ENCODE assay signal across 19 cellular contexts in the genomic region with DNA sequence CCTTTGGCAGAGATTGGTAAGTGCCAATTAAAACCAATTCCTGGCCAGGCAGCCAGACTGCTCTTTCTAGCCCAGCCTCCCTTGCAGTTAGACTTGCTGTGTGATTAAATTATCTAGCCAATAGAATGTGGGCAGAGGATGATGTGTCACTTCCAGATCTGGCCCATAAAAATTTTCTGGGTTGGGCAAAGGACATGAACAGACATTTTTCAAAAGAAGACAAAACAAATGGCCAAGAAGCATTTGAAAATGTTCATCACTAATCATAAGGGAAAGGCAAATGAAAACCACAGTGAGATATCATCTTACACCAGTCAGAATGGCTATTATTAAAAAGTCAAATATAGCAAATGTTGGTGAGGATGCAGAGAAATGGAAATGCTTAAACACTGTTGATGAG.
DNase-seq lines count a peak whose midpoint lies in the region; ATAC-seq and TF ChIP-seq lines count a peak whose summit lies in the region.
"Had no signal": no experiment of that assay in that cellular context is flagged by ENCODE, and none has a peak within 500 bp of the region (broad histone marks: within the 10 kb centered on the region; RNA-seq: fewer than 3 reads in every experiment).

No MANE protein-coding gene starts in this region.

- H4K91ac ChIP-seq in trophoblast cell (ENCODE audit: low read depth, low read length) = no peak overlapping the region

- TF ChIP-seq POLR2A in breast epithelium (IDR thresholded peaks at IDR 0.05) = no peak

- dilution Hi-C loops in mammary epithelial cell (cut with HindIII; ENCODE audit: low sequenced_read_pairs) = no loop called here

- intact Hi-C loops in mammary epithelial cell (cut with micrococcal nuclease) (loop anchor here (2.0 to 5.0 kb wide), 2 partner anchors 72 to 218 kb away; a partner anchor contains a TSS), breast epithelium (cut with DNase I; ENCODE audit: low total_unique reads) (no loop called here), PC-3 (cut with micrococcal nuclease) (loop anchor here (2.0 kb wide), 1 partner anchor 222 kb away; no protein-coding TSS in a partner anchor)

- POLR2A ChIA-PET in PC-3 (lab: Charles Lee; ENCODE audit: unreplicated experiment) = no interaction called here

- peak; percentile 42 for DNase-seq in mammary epithelial cell
- DNase-seq in breast epithelium (ENCODE audit: low spot score in 2 of 2) = no peak
- peak; percentile 75 for DNase-seq in PC-3
- DNase-seq in fibroblast of mammary gland (ENCODE audit: low read depth) = peak; percentile 17
- no peak for DNase-seq in trophoblast cell
- DNase-seq: BE2C; CD4-positive, alpha-beta memory T cell; EL; GOT3; MV-4-11; NCI-H1417 treated with DMSO at 0.1 percent for 48 hours; NCI-H187 treated with DMSO at 0.1 percent for 48 hours; NCI-H345; NCI-H526; SHP77 had no signal

- no peak overlapping the region for H3K4me3 ChIP-seq in mammary epithelial cell (replicated peaks in 1 of 3; ENCODE audit: insufficient read depth in 1 of 3, low read depth in 2 of 3, low read length in 3 of 3)
- no peak overlapping the region for H3K4me3 ChIP-seq in breast epithelium
- no peak overlapping the region for H3K4me3 ChIP-seq in PC-3 (ENCODE audit: low read length)
- no peak overlapping the region for H3K4me3 ChIP-seq in fibroblast of mammary gland (ENCODE audit: control insufficient read depth, low read depth, low read length)
- no peak overlapping the region for H3K4me3 ChIP-seq in trophoblast cell (ENCODE audit: low read depth, low read length)
- H3K4me3 ChIP-seq: SK-N-MC had no signal

- H3K79me2 ChIP-seq in mammary epithelial cell (ENCODE audit: insufficient read depth, low read length) (no peaks in the 10 kb centered on the region), PC-3 (ENCODE audit: low read length) (no peaks in the 10 kb centered on the region), trophoblast cell (ENCODE audit: control insufficient read depth, insufficient read depth, low read length, poor library complexity) (no peaks in the 10 kb centered on the region)

- H3K79me1 ChIP-seq in trophoblast cell (ENCODE audit: low read length) = no peaks in the 10 kb centered on the region

- no peak overlapping the region for H3K14ac ChIP-seq in trophoblast cell (ENCODE audit: low read length)

- no peaks in the 10 kb centered on the region for H3K36me3 ChIP-seq in mammary epithelial cell (ENCODE audit: insufficient read depth, low read length)
- H3K36me3 ChIP-seq in breast epithelium = no peaks in the 10 kb centered on the region
- H3K36me3 ChIP-seq in PC-3 (ENCODE audit: low read depth, low read length) = no peaks in the 10 kb centered on the region
- H3K36me3 ChIP-seq in trophoblast cell (ENCODE audit: control insufficient read depth in 1 of 2, insufficient read depth in 2 of 2, low read length in 2 of 2) = no peaks in the 10 kb centered on the region
- H3K36me3 ChIP-seq: BE2C had no signal

- H2AFZ ChIP-seq in mammary epithelial cell (ENCODE audit: low read depth, low read length) = no peak overlapping the region
- no peak overlapping the region for H2AFZ ChIP-seq in PC-3 (ENCODE audit: low read length)
- H2AFZ ChIP-seq in trophoblast cell (ENCODE audit: insufficient read depth, low read length, poor library complexity) = no peak overlapping the region

- H3K4me1 ChIP-seq in mammary epithelial cell (ENCODE audit: insufficient read depth, low read length) (peaks cover 20% of the 10 kb centered on the region), breast epithelium (no peaks in the 10 kb centered on the region), PC-3 (ENCODE audit: insufficient read depth, low read length) (peaks cover 26% of the 10 kb centered on the region), trophoblast cell (ENCODE audit: control insufficient read depth in 1 of 2, insufficient read depth in 2 of 2, low read length in 2 of 2) (no peaks in the 10 kb centered on the region)

- no peak overlapping the region for H2BK120ac ChIP-seq in trophoblast cell (ENCODE audit: insufficient read depth, low read length, poor library complexity)

- no peaks in the 10 kb centered on the region for H3K9me2 ChIP-seq in PC-3 (replicated peaks; ENCODE audit: low read length)

- H3K18ac ChIP-seq in trophoblast cell (ENCODE audit: low read length) = no peak overlapping the region

- in situ Hi-C loops in mammary epithelial cell (cut with MboI; ENCODE audit: low sequenced_read_pairs in 2 of 2) = no loop called here

- no peak overlapping the region for H4K8ac ChIP-seq in trophoblast cell (ENCODE audit: low read depth, low read length)

- no peaks in the 10 kb centered on the region for H3K27me3 ChIP-seq in mammary epithelial cell (ENCODE audit: insufficient read depth, low read length)
- H3K27me3 ChIP-seq in breast epithelium = no peaks in the 10 kb centered on the region
- no peaks in the 10 kb centered on the region for H3K27me3 ChIP-seq in PC-3 (ENCODE audit: low read length)
- H3K27me3 ChIP-seq in trophoblast cell (ENCODE audit: insufficient read depth, low read length) = no peaks in the 10 kb centered on the region
- H3K27me3 ChIP-seq: BE2C had no signal

- CTCF ChIA-PET in mammary epithelial cell (lab: Charles Lee; ENCODE audit: low non-redundant PET) (no interaction called here), PC-3 (lab: Charles Lee) (no interaction called here)

- H3F3A ChIP-seq in PC-3 (ENCODE audit: low read length, unreplicated experiment) = peaks cover 6% of the 10 kb centered on the region

- H3K27ac ChIP-seq in mammary epithelial cell (ENCODE audit: insufficient read depth, low read depth, low read length) = no peak overlapping the region
- H3K27ac ChIP-seq in breast epithelium = no peak overlapping the region
- H3K27ac ChIP-seq in PC-3 (ENCODE audit: low read length) = peak overlapping the region; percentile 97
- H3K27ac ChIP-seq in trophoblast cell (ENCODE audit: low read depth, low read length) = no peak overlapping the region
- H3K27ac ChIP-seq: SK-N-MC had no signal

- no peak overlapping the region for H2BK12ac ChIP-seq in trophoblast cell (ENCODE audit: low read length)

- H3K4ac ChIP-seq in trophoblast cell (ENCODE audit: low read depth, low read length) = no peak overlapping the region

- H4K20me1 ChIP-seq in mammary epithelial cell (ENCODE audit: insufficient read depth, low read length) (no peaks in the 10 kb centered on the region), PC-3 (ENCODE audit: low read length) (no peaks in the 10 kb centered on the region)

- no peak overlapping the region for H2BK5ac ChIP-seq in trophoblast cell (ENCODE audit: low read depth, low read length, poor library complexity)

- H3K23ac ChIP-seq in trophoblast cell (ENCODE audit: low read length) = no peak overlapping the region

- H4K12ac ChIP-seq in trophoblast cell (ENCODE audit: low read depth, low read length) = no peak overlapping the region

- H2AK5ac ChIP-seq in trophoblast cell (ENCODE audit: low read length) = no peak overlapping the region

- no peak overlapping the region for H3K4me2 ChIP-seq in mammary epithelial cell (ENCODE audit: insufficient read depth, low read depth, low read length)
- peak overlapping the region; percentile 62 for H3K4me2 ChIP-seq in PC-3 (ENCODE audit: low read length)
- no peak overlapping the region for H3K4me2 ChIP-seq in trophoblast cell (ENCODE audit: low read length)

- H3K9ac ChIP-seq in mammary epithelial cell (ENCODE audit: insufficient read depth, low read length) = no peak overlapping the region
- H3K9ac ChIP-seq in PC-3 (ENCODE audit: low read length) = no peak overlapping the region
- no peak overlapping the region for H3K9ac ChIP-seq in trophoblast cell (ENCODE audit: low read length)

- BruUV-seq in mammary epithelial cell (replicated peaks; lab: Mats Ljungman, UMichigan) (no TSS peak), PC-3 (replicated peaks; lab: Mats Ljungman, UMichigan) (no TSS peak)

- H3K9me3 ChIP-seq in mammary epithelial cell (replicated peaks; ENCODE audit: insufficient read depth, low read length) (peaks cover 3% of the 10 kb centered on the region), breast epithelium (no peaks in the 10 kb centered on the region), PC-3 (ENCODE audit: low read length) (no peaks in the 10 kb centered on the region), trophoblast cell (ENCODE audit: insufficient read depth, low read depth, low read length) (no peaks in the 10 kb centered on the region)
- H3K9me3 ChIP-seq: BE2C had no signal

- TF ChIP-seq CTCF in mammary epithelial cell (conservative IDR thresholded peaks at IDR 0.05 in 1 of 2, IDR thresholded peaks at IDR 0.05 in 1 of 2; ENCODE audit: extremely low read depth in 1 of 2, insufficient read depth in 1 of 2, low read depth in 1 of 2, low read length in 2 of 2) = no peak
- no peak for TF ChIP-seq CTCF in breast epithelium (IDR thresholded peaks at IDR 0.05)
- TF ChIP-seq CTCF in PC-3 (conservative IDR thresholded peaks at IDR 0.05; ENCODE audit: low read depth, low read length) = no peak
- TF ChIP-seq CTCF in fibroblast of mammary gland (conservative IDR thresholded peaks at IDR 0.05; ENCODE audit: control insufficient read depth, insufficient read depth, low read depth, low read length) = no peak

- ATAC-seq in PC-3 (peak; percentile 9; the same call in 1 of the 2 replicates), GM21717 (IDR thresholded peaks at IDR 0.05; ENCODE audit: unreplicated experiment) (no peak), GM18867 (IDR thresholded peaks at IDR 0.05; ENCODE audit: unreplicated experiment) (no peak)
- ATAC-seq: HCT116 had no signal

Comparison
In these comparisons a context has a peak if more than half of its experiments do, and no peak if none do; other contexts are left out.
1. DNase-seq: peak in mammary epithelial cell (single experiment), PC-3 (single experiment) and fibroblast of mammary gland (single experiment); none in breast epithelium (0 of 2) and trophoblast cell (0 of 2).